ENCODE assay signal across 8 cellular contexts in genomic region chr22:24350627-24351026, GRCh38.
"Had no signal": no experiment of that assay in that cellular context is flagged by ENCODE, and none has a peak within 500 bp of the region (broad histone marks: within the 10 kb centered on the region; RNA-seq: fewer than 3 reads in every experiment).

No MANE protein-coding gene starts in this region.

- H3K4me3 ChIP-seq: GM23338, K562 had no signal

- DNase-seq: H9, HCEC 1CT, IMR-90 had no signal

- FAIRE-seq: H1, H54, HTR-8/SVneo, K562 had no signal

- ATAC-seq: GM23338, K562 had no signal

- H3K4me3 Mint-ChIP-seq: GM23338, H9 had no signal

- H3K27ac Mint-ChIP-seq: GM23338 had no signal
